ENCODE assay signal across 7 cellular contexts in the genomic region with DNA sequence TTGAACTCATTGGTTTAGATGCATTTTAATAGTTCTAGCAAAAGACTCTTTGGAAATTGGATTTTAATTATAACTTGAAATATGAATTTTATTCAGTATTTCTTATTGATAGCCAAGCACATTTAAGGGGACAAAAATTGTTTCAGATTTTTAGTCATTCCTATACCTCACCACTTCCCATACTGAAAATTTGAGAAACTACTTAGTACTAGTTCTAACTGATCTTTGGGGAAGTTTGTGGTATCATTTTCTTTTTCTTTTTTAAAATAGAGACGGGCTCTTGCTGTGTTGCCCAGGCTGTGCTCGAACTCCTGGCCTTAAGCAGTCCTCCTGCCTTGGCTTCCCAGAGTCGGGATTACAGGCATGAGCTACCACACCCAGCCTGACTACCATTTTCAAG. TPM values are rescaled to one million over a fixed set of nuclear protein-coding genes. Genes with fewer than 3 reads are reported as not detected.
DNase-seq lines count a peak whose midpoint lies in the region; ATAC-seq, FAIRE-seq and TF ChIP-seq lines count a peak whose summit lies in the region.
"Not testable (repeated sequence)": the region's sequence is repeated elsewhere in the genome, so short reads cannot be mapped to it uniquely, and the experiment has no call there.

No MANE protein-coding gene starts in this region.

- intact Hi-C loops in GM12878 (cut with micrococcal nuclease; ENCODE audit: unreplicated experiment): not testable (repeated sequence)

- ATAC-seq in GM18520 (IDR thresholded peaks at IDR 0.05; ENCODE audit: unreplicated experiment) (peak; percentile 52), GM18909 (IDR thresholded peaks at IDR 0.05; ENCODE audit: poor library complexity, unreplicated experiment) (peak; percentile 52), GM21526 (IDR thresholded peaks at IDR 0.05; ENCODE audit: low FRiP score, unreplicated experiment) (peak; percentile 59), HG02798 (IDR thresholded peaks at IDR 0.05; ENCODE audit: poor library complexity, unreplicated experiment) (peak; percentile 56), HG03025 (IDR thresholded peaks at IDR 0.05; ENCODE audit: low FRiP score, unreplicated experiment) (peak; percentile 49), HG03378 (IDR thresholded peaks at IDR 0.05; ENCODE audit: unreplicated experiment) (peak; percentile 74), GM12878 (peak; percentile 64)

- H3K9me3 ChIP-seq in GM12878 (replicated peaks; ENCODE audit: control insufficient read depth, insufficient read depth, low read length): not testable (repeated sequence)

- DNase-seq in GM12878 (ENCODE audit: low read depth, low spot score): not testable (repeated sequence)

- not testable (repeated sequence) for TF ChIP-seq CTCF in GM12878 (IDR thresholded peaks at IDR 0.05 in 2 of 3, conservative IDR thresholded peaks at IDR 0.05 in 1 of 3; ENCODE audit: control insufficient read depth in 2 of 3, extremely low read depth in 1 of 3, insufficient read depth in 1 of 3, low read depth in 3 of 3, low read length in 3 of 3)

- POLR2A ChIA-PET in GM12878 (lab: Charles Lee): interaction anchor here (2.0 kb wide), 1 partner anchor 52 kb away, joined by 5 read pairs; the partner anchor contains the start of gene MSMO1

- H3K4me3 ChIP-seq in GM12878: not testable (repeated sequence)

- not testable (repeated sequence) for H2AFZ ChIP-seq in GM12878 (ENCODE audit: control insufficient read depth, low read depth, low read length)

- H3K79me2 ChIP-seq in GM12878 (ENCODE audit: control insufficient read depth, insufficient read depth, low read length): not testable (repeated sequence)

- TF ChIP-seq RAD21 in GM12878 (IDR thresholded peaks at IDR 0.05; ENCODE audit: insufficient read depth, low read depth, low read length): not testable (repeated sequence)

- in situ Hi-C loops in GM12878 (cut with MboI): not testable (repeated sequence)

- not testable (repeated sequence) for H3K9ac ChIP-seq in GM12878 (ENCODE audit: control insufficient read depth, insufficient read depth, low read length)

- not testable (repeated sequence) for H3K4me1 ChIP-seq in GM12878 (ENCODE audit: control insufficient read depth, insufficient read depth, low read length)

- 40% methylated on average over 2 of the region's 3 CpGs for WGBS in GM12878 (ENCODE audit: insufficient coverage, insufficient replicate concordance, low lambda C conversion rate, missing lambda C conversion rate)

- SMC1A ChIA-PET in GM12878 (lab: Charles Lee; ENCODE audit: uncharacterized antibody, unreplicated experiment): interaction anchor here (1.1 kb wide), 1 partner anchor 53 kb away, joined by 3 read pairs; the partner anchor contains the start of gene MSMO1

- not testable (repeated sequence) for H3K27ac ChIP-seq in GM12878 (ENCODE audit: control insufficient read depth, insufficient read depth)

- not testable (repeated sequence) for H4K20me1 ChIP-seq in GM12878 (ENCODE audit: control insufficient read depth, insufficient read depth)

- not testable (repeated sequence) for H3K36me3 ChIP-seq in GM12878 (ENCODE audit: control insufficient read depth in 2 of 2, insufficient read depth in 2 of 2, low read length in 1 of 2)

- not testable (repeated sequence) for BruUV-seq in GM12878 (replicated peaks; lab: Mats Ljungman, UMichigan)

- TF ChIP-seq POLR2A in GM12878 (IDR thresholded peaks at IDR 0.05; ENCODE audit: low read depth, low read length): not testable (repeated sequence)

- peak; percentile 59 for FAIRE-seq in GM12878 (lab: Jason Lieb, UNC)

- RAD21 ChIA-PET in GM12878 (lab: Charles Lee; ENCODE audit: unreplicated experiment): not testable (repeated sequence)

- H3K4me2 ChIP-seq in GM12878 (ENCODE audit: control insufficient read depth, insufficient read depth): not testable (repeated sequence)

- not testable (repeated sequence) for TF ChIP-seq EP300 in GM12878 (IDR thresholded peaks at IDR 0.05; ENCODE audit: borderline replicate concordance in 1 of 2, control insufficient read depth in 1 of 2, low read depth in 2 of 2, low read length in 2 of 2)

- H3K27me3 ChIP-seq in GM12878 (replicated peaks in 1 of 2; ENCODE audit: control insufficient read depth in 2 of 2, insufficient read depth in 2 of 2, low read length in 1 of 2): not testable (repeated sequence)

- CTCF ChIA-PET in GM12878 (lab: Yijun Ruan, JAX): interaction anchor here (1.0 kb wide), 2 partner anchors 15 to 19 kb away, joined by 3 read pairs; no protein-coding TSS in a partner anchor

RNA-seq across cellular contexts. Expression of gene MSMO1, which starts 52.1 kb away (rescaled TPM):
- total RNA-seq in GM12878 (2013; cell fraction: nucleolus; rRNA removed): 129 and 138 TPM in 2 replicates
- 121 and 184 TPM in 2 replicates for total RNA-seq in GM12878 (2014; rRNA removed)
- 110 and 118 TPM in 2 replicates for total RNA-seq in GM12878 (2014; rRNA removed; fragmentation: Illumina TruSeq; extraction: Trizol)
- 63.6 and 67.6 TPM in 2 replicates for total RNA-seq in GM12878 (2021)
- 20.0 TPM for polyA plus RNA-seq in GM12878 (2011; ENCODE audit: low read depth)
- polyA plus RNA-seq in GM12878 (2011; rRNA removed): 168 and 274 TPM in 2 replicates
- 68.3 and 83.0 TPM in 2 replicates for polyA plus RNA-seq in GM12878 (2011; cell fraction: cytosol; rRNA removed)
- 44.5 and 47.6 TPM in 2 replicates for polyA plus RNA-seq in GM12878 (2011; cell fraction: nucleus; rRNA removed)
- polyA plus RNA-seq in GM12878 (2012): 35.5 and 64.6 TPM in 2 replicates
- 109 and 157 TPM in 2 replicates for polyA plus RNA-seq in GM12878 (2014; fragmentation: Illumina TruSeq; extraction: Trizol)
- polyA plus RNA-seq in GM12878 (2014; fragmentation: Nextera tagmentation; extraction: Ambion mirVana): 100 to 1,000 TPM; 101 to 136 TPM
- 75.5 and 98.4 TPM in 2 replicates for polyA plus RNA-seq in GM12878 (2014; rRNA removed)
- 10 to 100 TPM; 68.3 to 80.7 TPM for polyA plus RNA-seq in GM12878 (2016; fragmentation: Nextera tagmentation; extraction: Ambion mirVana)
- 77.1 and 79.8 TPM in 2 replicates for polyA minus RNA-seq in GM12878 (2011; rRNA and poly(A)+ RNA removed)
- 47.7 and 48.8 TPM in 2 replicates for polyA minus RNA-seq in GM12878 (2011; cell fraction: cytosol; rRNA and poly(A)+ RNA removed)
- 32.8 and 57.2 TPM in 2 replicates for polyA minus RNA-seq in GM12878 (2011; cell fraction: nucleus; rRNA and poly(A)+ RNA removed)
